In genomic region chr16:22213801-22214200, GRCh38 we compare ENCODE assay signal across 1 cellular context.
TF ChIP-seq lines count a peak whose summit lies in the region.

No MANE protein-coding gene starts in this region.

TF ChIP-seq in HepG2, 621 proteins besides CTCF, POLR2A, EP300 and RAD21:
- TF ChIP-seq SRF (IDR thresholded peaks at IDR 0.05; ENCODE audit: low read depth, low read length) (0 out of 2 replicates have a peak, but pooled peaks have one; percentile 36), ZNF597 (CRISPR knock-in tag; IDR thresholded peaks at IDR 0.05) (no peak)
TF ChIP-seq in HepG2: peak in this region for 1.
